In the genomic region with DNA sequence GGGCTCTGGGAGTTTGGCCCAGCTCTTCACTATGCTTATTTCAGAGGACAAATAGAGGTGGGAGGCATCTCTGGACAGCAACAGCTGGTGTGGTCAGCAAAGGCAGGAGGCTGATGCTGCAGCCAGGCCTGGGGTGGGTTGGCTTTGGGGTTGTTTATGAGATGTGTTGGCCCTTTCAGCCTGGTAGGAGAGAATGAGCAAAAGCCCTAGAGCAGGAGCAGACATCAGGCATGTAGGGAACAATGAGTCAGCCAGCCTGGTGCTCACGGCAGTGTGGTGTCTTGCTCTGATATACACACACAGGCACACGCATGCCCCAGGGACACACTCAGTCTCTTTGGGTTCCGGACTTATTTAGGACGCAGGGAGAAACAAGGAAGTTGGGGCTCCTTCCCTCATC, we compare ENCODE assay signal across 12 cellular contexts.
A peak's percentile ranks its signal among the peaks of the same experiment; 100 is the strongest.
DNase-seq lines count a peak whose midpoint lies in the region; TF ChIP-seq lines count a peak whose summit lies in the region.
"Had no signal": no experiment of that assay in that cellular context is flagged by ENCODE, and none has a peak within 500 bp of the region (broad histone marks: within the 10 kb centered on the region; RNA-seq: fewer than 3 reads in every experiment).

No MANE protein-coding gene starts in this region.

- H2AFZ ChIP-seq in osteoblast (ENCODE audit: low read length), result no peak overlapping the region

- DNase-seq in AG09309 (ENCODE audit: low read depth) (peak; percentile 57), RWPE1 (ENCODE audit: low spot score) (peak; percentile 16), SKM-1 (lab: John Stamatoyannopoulos, UW; ENCODE audit: unreplicated experiment) (no peak), osteoblast (ENCODE audit: insufficient read length, low spot score, missing footprints) (no peak), middle frontal gyrus (ENCODE audit: extremely low spot score, low spot score) (no peak), NCI-H1930 (lab: John Stamatoyannopoulos, UW) (no peak)
- peak; percentile 40 for DNase-seq in activated naive CD8-positive, alpha-beta T cell treated with anti-CD3 and anti-CD28 coated beads, Interleukin-2, amount 50 U/mL, for 16 hours (ENCODE audit: low read depth, low spot score)
- DNase-seq in stimulated activated CD4-positive, alpha-beta T cell treated with anti-CD3 and anti-CD28 coated beads, Interleukin-12 subunit alpha, Interleukin-12 subunit beta, amount 100 ng/mL, for 4 hours, result peak; percentile 36
- DNase-seq: esophagus squamous epithelium, NCI-H2029, ovary had no signal

- no peak overlapping the region for H3K4me3 ChIP-seq in AG09309 (ENCODE audit: control insufficient read depth, low read depth, low read length)
- H3K4me3 ChIP-seq in osteoblast (ENCODE audit: insufficient read depth, low read length), result no peak overlapping the region
- H3K4me3 ChIP-seq: BLaER1 treated with 17β-estradiol and CSF1 and Interleukin-3, amounts not matched to agents 10 nM and 100 nM; esophagus squamous epithelium; ovary had no signal

- H4K20me1 ChIP-seq in osteoblast (ENCODE audit: insufficient read depth, low read length), result no peaks in the 10 kb centered on the region
- H4K20me1 ChIP-seq: BLaER1 treated with 17β-estradiol and CSF1 and Interleukin-3, amounts not matched to agents 10 nM and 100 nM had no signal

- H3K27me3 ChIP-seq in osteoblast (ENCODE audit: insufficient read depth, low read length), result peaks cover 5% of the 10 kb centered on the region
- H3K27me3 ChIP-seq: BLaER1 treated with 17β-estradiol and CSF1 and Interleukin-3, amounts not matched to agents 10 nM and 100 nM; esophagus squamous epithelium; ovary had no signal

- H3K79me2 ChIP-seq in osteoblast (ENCODE audit: insufficient read depth, low read length), result no peaks in the 10 kb centered on the region

- no peaks in the 10 kb centered on the region for H3K9me3 ChIP-seq in osteoblast (ENCODE audit: low read depth, low read length)
- H3K9me3 ChIP-seq: BLaER1 treated with 17β-estradiol and CSF1 and Interleukin-3, amounts not matched to agents 10 nM and 100 nM; esophagus squamous epithelium; ovary had no signal

- no peak overlapping the region for H3K27ac ChIP-seq in RWPE1
- no peak overlapping the region for H3K27ac ChIP-seq in osteoblast (ENCODE audit: low read depth, low read length)
- H3K27ac ChIP-seq: BLaER1 treated with 17β-estradiol and CSF1 and Interleukin-3, amounts not matched to agents 10 nM and 100 nM; esophagus squamous epithelium; ovary had no signal

- H3K36me3 ChIP-seq in osteoblast (ENCODE audit: insufficient read depth, low read length), result no peaks in the 10 kb centered on the region
- H3K36me3 ChIP-seq: esophagus squamous epithelium, ovary had no signal

- CTCF ChIA-PET in RWPE1 (lab: Yijun Ruan, JAX), result no interaction called here

- H3K4me1 ChIP-seq in osteoblast (ENCODE audit: insufficient read depth, low read length), result no peaks in the 10 kb centered on the region
- H3K4me1 ChIP-seq: BLaER1 treated with 17β-estradiol and CSF1 and Interleukin-3, amounts not matched to agents 10 nM and 100 nM; esophagus squamous epithelium had no signal

- TF ChIP-seq CTCF in AG09309 (IDR thresholded peaks at IDR 0.05; ENCODE audit: control insufficient read depth, insufficient read depth, low read depth, low read length, missing control alignments) (no peak), RWPE1 (conservative IDR thresholded peaks at IDR 0.05; ENCODE audit: low read depth) (no peak), osteoblast (IDR thresholded peaks at IDR 0.05; ENCODE audit: extremely low read depth, low read depth, low read length) (no peak)

- POLR2A ChIA-PET in RWPE1 (lab: Yijun Ruan, JAX; ENCODE audit: low non-redundant PET), result no interaction called here

- no peak overlapping the region for H3K4me2 ChIP-seq in osteoblast (ENCODE audit: insufficient read depth, low read length)
- H3K4me2 ChIP-seq: BLaER1 treated with 17β-estradiol and CSF1 and Interleukin-3, amounts not matched to agents 10 nM and 100 nM had no signal

Comparison
In these comparisons a context has a peak if more than half of its experiments do, and no peak if none do; other contexts are left out.
1. DNase-seq: peak in AG09309 (single experiment), RWPE1 (single experiment), activated naive CD8-positive, alpha-beta T cell treated with anti-CD3 and anti-CD28 coated beads, Interleukin-2, amount 50 U/mL, for 16 hours (single experiment) and stimulated activated CD4-positive, alpha-beta T cell treated with anti-CD3 and anti-CD28 coated beads, Interleukin-12 subunit alpha, Interleukin-12 subunit beta, amount 100 ng/mL, for 4 hours (single experiment); none in SKM-1 (single experiment), osteoblast (single experiment), middle frontal gyrus (single experiment) and NCI-H1930 (0 of 2).